ENCODE assay signal across 8 cellular contexts in genomic region chr1:203338335-203339036, GRCh38. TPM values are rescaled to one million over a fixed set of nuclear protein-coding genes. Genes with fewer than 3 reads are reported as not detected.
DNase-seq lines count a peak whose midpoint lies in the region; ATAC-seq and TF ChIP-seq lines count a peak whose summit lies in the region.

No MANE protein-coding gene starts in this region.

- intact Hi-C loops in ascending aorta (cut with DNase I) (loop anchor here (1.0 to 2.0 kb wide), 3 partner anchors 65 to 71 kb away; no protein-coding TSS in a partner anchor), gastrocnemius medialis (cut with DNase I; ENCODE audit: low total_unique reads) (loop anchor here (1.0 kb wide), 1 partner anchor 65 kb away; no protein-coding TSS in a partner anchor)

- H3K4me1 ChIP-seq in ascending aorta = peaks cover 4 to 29% of the 10 kb centered on the region in 2 donors
- peaks cover 30 to 38% of the 10 kb centered on the region in 2 donors for H3K4me1 ChIP-seq in gastrocnemius medialis

- in situ Hi-C loops in gastrocnemius medialis (cut with MboI; ENCODE audit: low sequenced_read_pairs in 4 of 4) = loop anchor here in 3 of 4 donors (5.0 kb wide), 2 partner anchors 66 to 149 kb away; no protein-coding TSS in a partner anchor

- TF ChIP-seq CTCF in ascending aorta (IDR thresholded peaks at IDR 0.05) (peak; percentile 80 to 88 (median 85)), gastrocnemius medialis (IDR thresholded peaks at IDR 0.05 in 4 of 5, conservative IDR thresholded peaks at IDR 0.05 in 1 of 5) (peak; percentile 70 to 90 (median 87))

- ATAC-seq in gastrocnemius medialis (peak; percentile 27 to 44), HG02852 (IDR thresholded peaks at IDR 0.05; ENCODE audit: unreplicated experiment) (no peak)

- H3K27ac ChIP-seq in ascending aorta (no peak overlapping the region), gastrocnemius medialis (peak overlapping the region; percentile 22 to 83 (median 74))

- no peak for TF ChIP-seq POLR2A in gastrocnemius medialis (IDR thresholded peaks at IDR 0.05)

- H3K27me3 ChIP-seq in ascending aorta (no peaks in the 10 kb centered on the region), gastrocnemius medialis (no peaks in the 10 kb centered on the region)

- H3K4me3 ChIP-seq in ascending aorta (no peak overlapping the region), gastrocnemius medialis (no peak overlapping the region)

- H3K9me3 ChIP-seq in ascending aorta = no peaks in the 10 kb centered on the region
- H3K9me3 ChIP-seq in gastrocnemius medialis = no peaks in the 10 kb centered on the region

- peak; percentile 11 for DNase-seq in NCI-H2029 treated with DMSO at 0.1 percent for 48 hours (lab: John Stamatoyannopoulos, UW)
- DNase-seq in NCI-H2029 (lab: John Stamatoyannopoulos, UW) = no peak
- DNase-seq in NCI-H1092 (lab: John Stamatoyannopoulos, UW) = peak; percentile 60
- DNase-seq in T-helper 2 cell = peak in 4 of 5 experiments; percentile 28 to 68 (median 47)
- no peak for DNase-seq in ascending aorta (ENCODE audit: low spot score in 2 of 2)
- DNase-seq in hepatic stellate cell (ENCODE audit: low spot score) = peak; percentile 83
- peak in 1 of 2 donors; percentile 35 for DNase-seq in gastrocnemius medialis

- H3K36me3 ChIP-seq in ascending aorta (peaks cover 10 to 18% of the 10 kb centered on the region in 2 donors), gastrocnemius medialis (no peaks in the 10 kb centered on the region)

RNA-seq across cellular contexts. Expression of gene FMOD, which starts 12.4 kb away (rescaled TPM):
- total RNA-seq in ascending aorta (92.3 TPM), gastrocnemius medialis (10 to 100 TPM in 1 of 4 donors, 1 to 10 TPM in 3; 6.3 to 15.8 (median 7.8) TPM)

RNA-seq across cellular contexts. Expression of gene BTG2, which starts 33.2 kb away (rescaled TPM):
- total RNA-seq in ascending aorta (219 TPM), gastrocnemius medialis (100 to 1,000 TPM in 1 of 4 donors, 10 to 100 TPM in 3; 48.0 to 286 (median 74.9) TPM)

Comparison
In these comparisons a context has a peak if more than half of its experiments do, and no peak if none do; other contexts are left out.
1. DNase-seq: peak in NCI-H2029 treated with DMSO at 0.1 percent for 48 hours (single experiment), NCI-H1092 (single experiment), T-helper 2 cell (4 of 5) and hepatic stellate cell (single experiment); none in NCI-H2029 (single experiment) and ascending aorta (0 of 2).
2. H3K27ac ChIP-seq: peak in gastrocnemius medialis (4 of 4); none in ascending aorta (0 of 2).